In genomic region chr13:66425741-66426140, GRCh38 we compare ENCODE assay signal across 27 cellular contexts.
DNase-seq lines count a peak whose midpoint lies in the region; ATAC-seq and TF ChIP-seq lines count a peak whose summit lies in the region.
"Had no signal": no experiment of that assay in that cellular context is flagged by ENCODE, and none has a peak within 500 bp of the region (broad histone marks: within the 10 kb centered on the region; RNA-seq: fewer than 3 reads in every experiment).

No MANE protein-coding gene starts in this region.

- in situ Hi-C loops in astrocyte of the spinal cord (cut with HindIII; ENCODE audit: low sequenced_read_pairs): no loop called here

- H3K27me3 ChIP-seq in mesenchymal stem cell (ENCODE audit: control insufficient read depth in 1 of 2, insufficient read depth in 1 of 2, low read length in 2 of 2): no peaks in the 10 kb centered on the region
- H3K27me3 ChIP-seq: foreskin keratinocyte, heart right ventricle had no signal

- no peaks in the 10 kb centered on the region for H3K27me3 Mint-ChIP-seq in CD14-positive monocyte (ENCODE audit: low read depth in 3 of 3)
- H3K27me3 Mint-ChIP-seq: activated naive CD8-positive, alpha-beta T cell; B cell had no signal

- no peak for TF ChIP-seq CTCF in astrocyte of the spinal cord (IDR thresholded peaks at IDR 0.05; ENCODE audit: low read depth, low read length)
- TF ChIP-seq CTCF in CD14-positive monocyte (IDR thresholded peaks at IDR 0.05): no peak
- TF ChIP-seq CTCF in mucosa of descending colon (IDR thresholded peaks at IDR 0.05): no peak

- H2BK15ac ChIP-seq in mesenchymal stem cell (ENCODE audit: low read depth, poor library complexity, severe bottlenecking): no peak overlapping the region

- no peak overlapping the region for H3K27ac ChIP-seq in mesenchymal stem cell (ENCODE audit: low read length, poor library complexity, severe bottlenecking)
- H3K27ac ChIP-seq: foreskin keratinocyte, heart right ventricle, KMS-11, VCaP had no signal

- H3K4ac ChIP-seq in mesenchymal stem cell (ENCODE audit: low read depth in 1 of 2, low read length in 2 of 2): no peak overlapping the region

- H2BK12ac ChIP-seq in mesenchymal stem cell (ENCODE audit: low read length in 2 of 2): no peak overlapping the region

- no peaks in the 10 kb centered on the region for H3K4me1 ChIP-seq in mesenchymal stem cell (ENCODE audit: control insufficient read depth, insufficient read depth, low read depth, low read length)
- H3K4me1 ChIP-seq in mucosa of descending colon (ENCODE audit: low read depth): no peaks in the 10 kb centered on the region
- H3K4me1 ChIP-seq: foreskin keratinocyte, heart right ventricle had no signal

- no peak overlapping the region for H3K14ac ChIP-seq in mesenchymal stem cell (ENCODE audit: low read length in 2 of 2)

- peaks cover 8% of the 10 kb centered on the region for H3K9me3 ChIP-seq in mesenchymal stem cell (ENCODE audit: control insufficient read depth, low read length)
- no peaks in the 10 kb centered on the region for H3K9me3 ChIP-seq in mucosa of descending colon

- no peak overlapping the region for H4K8ac ChIP-seq in mesenchymal stem cell (ENCODE audit: low read length)

- no peak overlapping the region for H3K9ac ChIP-seq in mesenchymal stem cell (ENCODE audit: low read length)
- H3K9ac ChIP-seq: KMS-11 had no signal

- H2AFZ ChIP-seq in mesenchymal stem cell (ENCODE audit: low read depth, low read length): no peak overlapping the region

- H3K9me3 Mint-ChIP-seq in CD14-positive monocyte: peaks cover 0 to 9% (median 8%) of the 10 kb centered on the region in 7 donors
- H3K9me3 Mint-ChIP-seq: T-helper 1 cell treated with Interleukin-12 subunit alpha and Interleukin-12 subunit beta and Interleukin-4 antibody, amounts not matched to agents 30 μg/mL and 1 μg/mL, for 36 hours had no signal

- H3K36me3 Mint-ChIP-seq in CD14-positive monocyte: no peaks in the 10 kb centered on the region
- H3K36me3 Mint-ChIP-seq: activated naive CD8-positive, alpha-beta T cell had no signal

- no peak overlapping the region for H4K91ac ChIP-seq in mesenchymal stem cell (ENCODE audit: low read length)

- H3K18ac ChIP-seq in mesenchymal stem cell (ENCODE audit: low read depth in 1 of 2, low read length in 2 of 2): no peak overlapping the region

- no peak overlapping the region for H2BK120ac ChIP-seq in mesenchymal stem cell (ENCODE audit: low read depth, low read length)

- H3K27ac Mint-ChIP-seq in CD14-positive monocyte: no peak overlapping the region
- H3K27ac Mint-ChIP-seq: activated naive CD8-positive, alpha-beta T cell; B cell; stimulated activated naive B cell treated with anti-CD40 and anti-IgM and Interleukin-4, amounts not matched to agents 10 μg/mL and 1 μg/mL and 100 μg/mL, for 72 hours; T-helper 1 cell treated with Interleukin-12 subunit alpha and Interleukin-12 subunit beta and Interleukin-4 antibody, amounts not matched to agents 30 μg/mL and 1 μg/mL, for 36 hours had no signal

- DNase-seq in A172 (ENCODE audit: low spot score): peak; percentile 14
- peak; percentile 38 for DNase-seq in NCI-H226
- peak; percentile 26 for DNase-seq in astrocyte of the spinal cord (ENCODE audit: low read depth, low spot score)
- DNase-seq in mesenchymal stem cell: peak; percentile 13
- DNase-seq in DMS79 (lab: John Stamatoyannopoulos, UW): no peak
- no peak for DNase-seq in CD14-positive monocyte (ENCODE audit: low spot score)
- DNase-seq in mucosa of descending colon: no peak
- DNase-seq: activated CD4-positive, alpha-beta T cell treated with anti-CD3 and anti-CD28 coated beads for 4 hours; activated effector memory CD4-positive, alpha-beta T cell treated with Interleukin-2 at 50 U/mL for 16 hours; DMS153; foreskin keratinocyte; GDM1; H7; heart right ventricle; NCI-H1436; NCI-H446; right cardiac atrium; stimulated activated naive B cell treated with anti-CD40 and anti-IgM and Interleukin-4, amounts not matched to agents 10 μg/mL and 1 μg/mL and 100 μg/mL, for 72 hours had no signal

- no CpG with 5 or more reads among the region's 3 CpGs for WGBS in mesenchymal stem cell

- no peak for ATAC-seq in GM21528 (IDR thresholded peaks at IDR 0.05; ENCODE audit: low FRiP score, unreplicated experiment)
- no peak for ATAC-seq in mucosa of descending colon
- ATAC-seq: A549; foreskin keratinocyte; right cardiac atrium; stimulated activated naive B cell treated with anti-CD40 and anti-IgM and Interleukin-4, amounts not matched to agents 10 μg/mL and 1 μg/mL and 100 μg/mL, for 72 hours had no signal

- H3K36me3 ChIP-seq in mesenchymal stem cell (ENCODE audit: control insufficient read depth in 1 of 2, insufficient read depth in 2 of 2, low read depth in 1 of 2, low read length in 2 of 2): no peaks in the 10 kb centered on the region
- no peaks in the 10 kb centered on the region for H3K36me3 ChIP-seq in mucosa of descending colon (ENCODE audit: low read depth)
- H3K36me3 ChIP-seq: heart right ventricle had no signal

- H3K23ac ChIP-seq in mesenchymal stem cell (ENCODE audit: low read length in 2 of 2): no peak overlapping the region

- no peak overlapping the region for H3K4me2 ChIP-seq in mesenchymal stem cell (ENCODE audit: low read length, poor library complexity, severe bottlenecking)
- H3K4me2 ChIP-seq: A549, KMS-11 had no signal

- no peak overlapping the region for H2AK5ac ChIP-seq in mesenchymal stem cell (ENCODE audit: low read length, severe bottlenecking)

- H3K79me1 ChIP-seq in mesenchymal stem cell (replicated peaks; ENCODE audit: low read length, poor library complexity, severe bottlenecking): no peaks in the 10 kb centered on the region

- no peak overlapping the region for H3K4me3 Mint-ChIP-seq in CD14-positive monocyte
- H3K4me3 Mint-ChIP-seq: activated naive CD8-positive, alpha-beta T cell; B cell; neural crest cell; stimulated activated naive B cell treated with anti-CD40 and anti-IgM and Interleukin-4, amounts not matched to agents 10 μg/mL and 1 μg/mL and 100 μg/mL, for 72 hours; T-helper 1 cell treated with Interleukin-12 subunit alpha and Interleukin-12 subunit beta and Interleukin-4 antibody, amounts not matched to agents 30 μg/mL and 1 μg/mL, for 36 hours had no signal

- no peak overlapping the region for H2BK5ac ChIP-seq in mesenchymal stem cell (ENCODE audit: low read depth, low read length, poor library complexity, severe bottlenecking)

- intact Hi-C loops in CD14-positive monocyte (cut with micrococcal nuclease): no loop called here
- intact Hi-C loops in mucosa of descending colon (cut with DNase I, micrococcal nuclease): no loop called here

- H3K4me1 Mint-ChIP-seq in CD14-positive monocyte: no peaks in the 10 kb centered on the region
- H3K4me1 Mint-ChIP-seq: B cell; neural crest cell; stimulated activated naive B cell treated with anti-CD40 and anti-IgM and Interleukin-4, amounts not matched to agents 10 μg/mL and 1 μg/mL and 100 μg/mL, for 72 hours had no signal

- H3K4me3 ChIP-seq in astrocyte of the spinal cord (ENCODE audit: low read depth, low read length) (no peak overlapping the region), mesenchymal stem cell (ENCODE audit: insufficient read depth in 1 of 2, low read depth in 1 of 2, low read length in 2 of 2) (no peak overlapping the region), mucosa of descending colon (no peak overlapping the region)
- H3K4me3 ChIP-seq: A549, heart right ventricle, lung had no signal

Comparison
In these comparisons a context has a peak if more than half of its experiments do, and no peak if none do; other contexts are left out.
1. DNase-seq: peak in A172 (single experiment), NCI-H226 (single experiment), astrocyte of the spinal cord (single experiment) and mesenchymal stem cell (single experiment); none in DMS79 (single experiment), CD14-positive monocyte (single experiment) and mucosa of descending colon (0 of 3).